Comparison of ENCODE assay signal across 15 cellular contexts in genomic region chr2:207477896-207478295, GRCh38. TPM values are rescaled to one million over a fixed set of nuclear protein-coding genes. Genes with fewer than 3 reads are reported as not detected.
DNase-seq lines count a peak whose midpoint lies in the region; TF ChIP-seq lines count a peak whose summit lies in the region.
"Had no signal": no experiment of that assay in that cellular context is flagged by ENCODE, and none has a peak within 500 bp of the region (broad histone marks: within the 10 kb centered on the region; RNA-seq: fewer than 3 reads in every experiment).

No MANE protein-coding gene starts in this region.

- H3K4me2 ChIP-seq in PC-9: no peak overlapping the region
- H3K4me2 ChIP-seq: BLaER1 had no signal

- WGBS in esophagus muscularis mucosa: 88% methylated on average over 5 of the region's 5 CpGs
- WGBS in tibial nerve, 2 donors: 92 to 97% methylated on average over 5 of the region's 5 CpGs
- 88 to 95% methylated on average over 5 of the region's 5 CpGs for WGBS in testis, 2 donors

- TF ChIP-seq CTCF in PC-9 (conservative IDR thresholded peaks at IDR 0.05) (no peak), esophagus muscularis mucosa (IDR thresholded peaks at IDR 0.05) (no peak), tibial nerve (IDR thresholded peaks at IDR 0.05) (no peak), testis (IDR thresholded peaks at IDR 0.05) (no peak)

- no peaks in the 10 kb centered on the region for H3K9me3 ChIP-seq in PC-9 (ENCODE audit: insufficient read depth, low read depth)
- H3K9me3 ChIP-seq in esophagus muscularis mucosa: no peaks in the 10 kb centered on the region
- H3K9me3 ChIP-seq in tibial nerve: no peaks in the 10 kb centered on the region
- H3K9me3 ChIP-seq in testis: no peaks in the 10 kb centered on the region
- H3K9me3 ChIP-seq: BLaER1 had no signal

- no peaks in the 10 kb centered on the region for H3K79me2 ChIP-seq in PC-9 (ENCODE audit: low read depth)

- H2AFZ ChIP-seq in PC-9: no peak overlapping the region

- peaks cover 3% of the 10 kb centered on the region; the same call in 1 of the 2 replicates for H3F3A ChIP-seq in PC-9 (ENCODE audit: insufficient read depth, low read depth)

- H3K36me3 ChIP-seq in PC-9 (ENCODE audit: low read depth): no peaks in the 10 kb centered on the region
- H3K36me3 ChIP-seq in esophagus muscularis mucosa: no peaks in the 10 kb centered on the region
- no peaks in the 10 kb centered on the region for H3K36me3 ChIP-seq in tibial nerve
- no peaks in the 10 kb centered on the region for H3K36me3 ChIP-seq in testis (ENCODE audit: low read depth, missing control alignments)
- H3K36me3 ChIP-seq: BLaER1 had no signal

- H3K4me3 ChIP-seq in PC-9 (no peak overlapping the region), esophagus muscularis mucosa (no peak overlapping the region), tibial nerve (no peak overlapping the region), testis (no peak overlapping the region)
- H3K4me3 ChIP-seq: BLaER1 had no signal

- H3K9me2 ChIP-seq in PC-9 (ENCODE audit: insufficient read depth): no peaks in the 10 kb centered on the region

- peaks cover 19% of the 10 kb centered on the region for H3K4me1 ChIP-seq in PC-9 (replicated peaks; ENCODE audit: insufficient read depth)
- peaks cover 29 to 72% (median 62%) of the 10 kb centered on the region in 4 donors for H3K4me1 ChIP-seq in esophagus muscularis mucosa
- H3K4me1 ChIP-seq in tibial nerve: peaks cover 0 to 25% (median 0%) of the 10 kb centered on the region in 4 donors
- H3K4me1 ChIP-seq in testis: peaks cover 7% of the 10 kb centered on the region
- H3K4me1 ChIP-seq: BLaER1 had no signal

- CTCF ChIA-PET in PC-9 (lab: Charles Lee): interaction anchor here (0.7 kb wide), 1 partner anchor 835 kb away, joined by 4 read pairs; no protein-coding TSS in a partner anchor

- DNase-seq in ELF-1 (ENCODE audit: low read depth, low spot score) (peak; percentile 53), PC-9 (peak; percentile 10 to 46), esophagus muscularis mucosa (ENCODE audit: extremely low spot score) (peak; percentile 29), superior temporal gyrus (ENCODE audit: extremely low spot score) (peak; percentile 2), tibial nerve (ENCODE audit: low spot score in 2 of 2) (no peak), testis (no peak), SKM-1 (lab: John Stamatoyannopoulos, UW; ENCODE audit: unreplicated experiment) (no peak)
- DNase-seq: 8988T; Calu3; CD4-positive, alpha-beta memory T cell; DND-41; EL; GDM1; H9 had no signal

- no peak for TF ChIP-seq EP300 in esophagus muscularis mucosa (IDR thresholded peaks at IDR 0.05)
- TF ChIP-seq EP300 in tibial nerve (IDR thresholded peaks at IDR 0.05): no peak

- H4K20me1 ChIP-seq in PC-9 (ENCODE audit: insufficient read depth): no peaks in the 10 kb centered on the region
- H4K20me1 ChIP-seq: BLaER1 had no signal

- H3K27me3 ChIP-seq in PC-9 (ENCODE audit: insufficient read depth, low read depth): no peaks in the 10 kb centered on the region
- H3K27me3 ChIP-seq in esophagus muscularis mucosa: no peaks in the 10 kb centered on the region
- no peaks in the 10 kb centered on the region for H3K27me3 ChIP-seq in tibial nerve
- no peaks in the 10 kb centered on the region for H3K27me3 ChIP-seq in testis
- H3K27me3 ChIP-seq: BLaER1 had no signal

- no TSS peak for BruUV-seq in PC-9 (replicated peaks; lab: Mats Ljungman, UMichigan)

- TF ChIP-seq POLR2A in esophagus muscularis mucosa (IDR thresholded peaks at IDR 0.05; ENCODE audit: low read depth) (no peak), tibial nerve (IDR thresholded peaks at IDR 0.05) (no peak), testis (IDR thresholded peaks at IDR 0.05) (no peak)

- POLR2A ChIA-PET in PC-9 (lab: Charles Lee; ENCODE audit: unreplicated experiment): interaction anchor here (0.6 kb wide), 1 partner anchor 224 kb away, joined by 5 read pairs; no protein-coding TSS in a partner anchor

- H3K27ac ChIP-seq in PC-9: no peak overlapping the region
- H3K27ac ChIP-seq in esophagus muscularis mucosa (replicated peaks in 1 of 4): no peak overlapping the region
- H3K27ac ChIP-seq in tibial nerve: no peak overlapping the region
- H3K27ac ChIP-seq in testis: no peak overlapping the region
- H3K27ac ChIP-seq: BLaER1 had no signal

- intact Hi-C loops in PC-9 (cut with micrococcal nuclease; ENCODE audit: unreplicated experiment) (no loop called here), esophagus muscularis mucosa (cut with DNase I) (loop anchor here (10.0 kb wide), 1 partner anchor 143 kb away; no protein-coding TSS in a partner anchor), testis (cut with DNase I; ENCODE audit: low total_unique reads) (loop anchor here (10.0 kb wide), 2 partner anchors 683 to 783 kb away; no protein-coding TSS in a partner anchor)

RNA-seq across cellular contexts. Expression of gene CREB1, which starts 51.9 kb away (rescaled TPM):
- 36.1 and 42.2 TPM in 2 replicates for total RNA-seq in PC-9 (2021)
- total RNA-seq in esophagus muscularis mucosa: 10 to 100 TPM; 31.1 to 51.5 (median 43.3) TPM
- 10 to 100 TPM; 28.9 to 67.7 (median 34.0) TPM for total RNA-seq in tibial nerve
- 10 to 100 TPM; 71.3 to 96.5 TPM for total RNA-seq in testis
- polyA plus RNA-seq in testis (ENCODE audit: insufficient read depth, low read depth, low replicate concordance): 132 TPM

Comparison
In these comparisons a context has a peak if more than half of its experiments do, and no peak if none do; other contexts are left out.
1. DNase-seq: peak in ELF-1 (single experiment), PC-9 (2 of 2), esophagus muscularis mucosa (single experiment) and superior temporal gyrus (single experiment); none in tibial nerve (0 of 2), testis (single experiment) and SKM-1 (single experiment).